Comparison of ENCODE assay signal across 18 cellular contexts in genomic region chr4:11021348-11021747, GRCh38.
DNase-seq lines count a peak whose midpoint lies in the region; TF ChIP-seq lines count a peak whose summit lies in the region.
"Had no signal": no experiment of that assay in that cellular context is flagged by ENCODE, and none has a peak within 500 bp of the region (broad histone marks: within the 10 kb centered on the region; RNA-seq: fewer than 3 reads in every experiment).

No MANE protein-coding gene starts in this region.

- peak; percentile 8 for DNase-seq in astrocyte of the spinal cord (ENCODE audit: low read depth, low spot score)
- peak; percentile 4 for DNase-seq in globus pallidus (ENCODE audit: low spot score)
- no peak for DNase-seq in progenitor cell of endocrine pancreas (ENCODE audit: low spot score, unreplicated experiment)
- DNase-seq in RKO (ENCODE audit: low spot score): no peak
- DNase-seq in MV-4-11 (lab: John Stamatoyannopoulos, UW): no peak
- no peak for DNase-seq in amniotic stem cell (lab: John Stamatoyannopoulos, UW)
- DNase-seq in immature natural killer cell: no peak
- DNase-seq: Caco-2; CD4-positive, CD25-positive, alpha-beta regulatory T cell; CD8-positive, alpha-beta T cell; DMS153; DND-41; GOT3; HFFc6 had no signal

- H3K4me3 ChIP-seq in astrocyte of the spinal cord (ENCODE audit: low read depth, low read length): no peak overlapping the region
- H3K4me3 ChIP-seq: BLaER1, HAP-1 had no signal

- H3K4me1 Mint-ChIP-seq in nephron (peaks cover 33% of the 10 kb centered on the region), progenitor cell of endocrine pancreas (ENCODE audit: low read depth) (peaks cover 5% of the 10 kb centered on the region), immature natural killer cell (no peaks in the 10 kb centered on the region)
- H3K4me1 Mint-ChIP-seq: B cell; CD4-positive, CD25-positive, alpha-beta regulatory T cell had no signal

- in situ Hi-C loops in astrocyte of the spinal cord (cut with HindIII; ENCODE audit: low sequenced_read_pairs): no loop called here

- TF ChIP-seq CTCF in astrocyte of the spinal cord (IDR thresholded peaks at IDR 0.05; ENCODE audit: low read depth, low read length): no peak
- no peak for TF ChIP-seq CTCF in nephron (IDR thresholded peaks at IDR 0.05; ENCODE audit: unreplicated experiment in 3 of 3)
- TF ChIP-seq CTCF in progenitor cell of endocrine pancreas (IDR thresholded peaks at IDR 0.05; ENCODE audit: unreplicated experiment): no peak

- H3K4me3 Mint-ChIP-seq in nephron (no peak overlapping the region), progenitor cell of endocrine pancreas (ENCODE audit: low read depth) (no peak overlapping the region), immature natural killer cell (no peak overlapping the region)
- H3K4me3 Mint-ChIP-seq: B cell; CD4-positive, CD25-positive, alpha-beta regulatory T cell; CD8-positive, alpha-beta T cell; HFFc6 had no signal

- H3K27me3 Mint-ChIP-seq in nephron (ENCODE audit: low read depth) (peaks cover 24% of the 10 kb centered on the region), progenitor cell of endocrine pancreas (peaks cover 6% of the 10 kb centered on the region), immature natural killer cell (ENCODE audit: low read depth in 3 of 3) (no peaks in the 10 kb centered on the region)
- H3K27me3 Mint-ChIP-seq: B cell; CD4-positive, CD25-positive, alpha-beta regulatory T cell had no signal

- H3K9me3 Mint-ChIP-seq in nephron (no peaks in the 10 kb centered on the region), progenitor cell of endocrine pancreas (ENCODE audit: low read depth) (no peaks in the 10 kb centered on the region), immature natural killer cell (no peaks in the 10 kb centered on the region)
- H3K9me3 Mint-ChIP-seq: CD8-positive, alpha-beta T cell had no signal

- H3K27ac Mint-ChIP-seq in nephron (peak overlapping the region; percentile 87 to 89 (median 88)), progenitor cell of endocrine pancreas (peak overlapping the region; percentile 13), immature natural killer cell (no peak overlapping the region)
- H3K27ac Mint-ChIP-seq: CD8-positive, alpha-beta T cell; HFFc6 had no signal

- no peaks in the 10 kb centered on the region for H3K36me3 Mint-ChIP-seq in nephron (ENCODE audit: low read depth)
- no peaks in the 10 kb centered on the region for H3K36me3 Mint-ChIP-seq in progenitor cell of endocrine pancreas (ENCODE audit: insufficient read depth)
- no peaks in the 10 kb centered on the region for H3K36me3 Mint-ChIP-seq in immature natural killer cell
- H3K36me3 Mint-ChIP-seq: CD4-positive, CD25-positive, alpha-beta regulatory T cell; CD8-positive, alpha-beta T cell had no signal

Comparison
In these comparisons a context has a peak if more than half of its experiments do, and no peak if none do; other contexts are left out.
1. DNase-seq: peak in astrocyte of the spinal cord (single experiment) and globus pallidus (single experiment); none in progenitor cell of endocrine pancreas (single experiment), RKO (single experiment), MV-4-11 (single experiment), amniotic stem cell (single experiment) and immature natural killer cell (0 of 3).
2. H3K27ac Mint-ChIP-seq: peak in nephron (3 of 3) and progenitor cell of endocrine pancreas (single experiment); none in immature natural killer cell (0 of 6).